2 cellular contexts compared by ENCODE assay signal in genomic region chr19:19689023-19689422, GRCh38.
TF ChIP-seq lines count a peak whose summit lies in the region.
"Not testable (repeated sequence)": the region's sequence is repeated elsewhere in the genome, so short reads cannot be mapped to it uniquely, and the experiment has no call there.

No MANE protein-coding gene starts in this region.

TF ChIP-seq in WTC11, 78 proteins besides CTCF, POLR2A, EP300 and RAD21:
- TF ChIP-seq HMGA2 (CRISPR knock-in tag; IDR thresholded peaks at IDR 0.05): peak; percentile 84

TF ChIP-seq in K562, 482 proteins besides CTCF, POLR2A, EP300 and RAD21:
- TF ChIP-seq, protein P1, sequence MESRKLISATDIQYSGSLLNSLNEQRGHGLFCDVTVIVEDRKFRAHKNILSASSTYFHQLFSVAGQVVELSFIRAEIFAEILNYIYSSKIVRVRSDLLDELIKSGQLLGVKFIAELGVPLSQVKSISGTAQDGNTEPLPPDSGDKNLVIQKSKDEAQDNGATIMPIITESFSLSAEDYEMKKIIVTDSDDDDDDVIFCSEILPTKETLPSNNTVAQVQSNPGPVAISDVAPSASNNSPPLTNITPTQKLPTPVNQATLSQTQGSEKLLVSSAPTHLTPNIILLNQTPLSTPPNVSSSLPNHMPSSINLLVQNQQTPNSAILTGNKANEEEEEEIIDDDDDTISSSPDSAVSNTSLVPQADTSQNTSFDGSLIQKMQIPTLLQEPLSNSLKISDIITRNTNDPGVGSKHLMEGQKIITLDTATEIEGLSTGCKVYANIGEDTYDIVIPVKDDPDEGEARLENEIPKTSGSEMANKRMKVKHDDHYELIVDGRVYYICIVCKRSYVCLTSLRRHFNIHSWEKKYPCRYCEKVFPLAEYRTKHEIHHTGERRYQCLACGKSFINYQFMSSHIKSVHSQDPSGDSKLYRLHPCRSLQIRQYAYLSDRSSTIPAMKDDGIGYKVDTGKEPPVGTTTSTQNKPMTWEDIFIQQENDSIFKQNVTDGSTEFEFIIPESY (CRISPR knock-in tag; IDR thresholded peaks at IDR 0.05): peak; percentile 49; the same call in 1 of the 2 replicates
- TF ChIP-seq, protein P2, sequence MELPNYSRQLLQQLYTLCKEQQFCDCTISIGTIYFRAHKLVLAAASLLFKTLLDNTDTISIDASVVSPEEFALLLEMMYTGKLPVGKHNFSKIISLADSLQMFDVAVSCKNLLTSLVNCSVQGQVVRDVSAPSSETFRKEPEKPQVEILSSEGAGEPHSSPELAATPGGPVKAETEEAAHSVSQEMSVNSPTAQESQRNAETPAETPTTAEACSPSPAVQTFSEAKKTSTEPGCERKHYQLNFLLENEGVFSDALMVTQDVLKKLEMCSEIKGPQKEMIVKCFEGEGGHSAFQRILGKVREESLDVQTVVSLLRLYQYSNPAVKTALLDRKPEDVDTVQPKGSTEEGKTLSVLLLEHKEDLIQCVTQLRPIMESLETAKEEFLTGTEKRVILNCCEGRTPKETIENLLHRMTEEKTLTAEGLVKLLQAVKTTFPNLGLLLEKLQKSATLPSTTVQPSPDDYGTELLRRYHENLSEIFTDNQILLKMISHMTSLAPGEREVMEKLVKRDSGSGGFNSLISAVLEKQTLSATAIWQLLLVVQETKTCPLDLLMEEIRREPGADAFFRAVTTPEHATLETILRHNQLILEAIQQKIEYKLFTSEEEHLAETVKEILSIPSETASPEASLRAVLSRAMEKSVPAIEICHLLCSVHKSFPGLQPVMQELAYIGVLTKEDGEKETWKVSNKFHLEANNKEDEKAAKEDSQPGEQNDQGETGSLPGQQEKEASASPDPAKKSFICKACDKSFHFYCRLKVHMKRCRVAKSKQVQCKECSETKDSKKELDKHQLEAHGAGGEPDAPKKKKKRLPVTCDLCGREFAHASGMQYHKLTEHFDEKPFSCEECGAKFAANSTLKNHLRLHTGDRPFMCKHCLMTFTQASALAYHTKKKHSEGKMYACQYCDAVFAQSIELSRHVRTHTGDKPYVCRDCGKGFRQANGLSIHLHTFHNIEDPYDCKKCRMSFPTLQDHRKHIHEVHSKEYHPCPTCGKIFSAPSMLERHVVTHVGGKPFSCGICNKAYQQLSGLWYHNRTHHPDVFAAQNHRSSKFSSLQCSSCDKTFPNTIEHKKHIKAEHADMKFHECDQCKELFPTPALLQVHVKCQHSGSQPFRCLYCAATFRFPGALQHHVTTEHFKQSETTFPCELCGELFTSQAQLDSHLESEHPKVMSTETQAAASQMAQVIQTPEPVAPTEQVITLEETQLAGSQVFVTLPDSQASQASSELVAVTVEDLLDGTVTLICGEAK (IDR thresholded peaks at IDR 0.05): not testable (repeated sequence)
- TF ChIP-seq, protein P2 (CRISPR knock-in tag; IDR thresholded peaks at IDR 0.05): peak; percentile 74
